ENCODE assay signal across 26 cellular contexts in genomic region chr10:48398261-48398660, GRCh38.
"Had no signal": no experiment of that assay in that cellular context is flagged by ENCODE, and none has a peak within 500 bp of the region (broad histone marks: within the 10 kb centered on the region; RNA-seq: fewer than 3 reads in every experiment).

No MANE protein-coding gene starts in this region.

- DNase-seq: activated CD4-positive, alpha-beta T cell treated with anti-CD3 and anti-CD28 coated beads for 1 hour; activated CD4-positive, alpha-beta T cell treated with anti-CD3 and anti-CD28 coated beads, Interleukin-2, amount 10 ng/mL, durations not matched to agents 24 days and 14 days; activated CD4-positive, alpha-beta T cell treated with anti-CD3 and anti-CD28 coated beads, Interleukin-2, amount 50 U/mL, for 48 hours; activated CD8-positive, alpha-beta memory T cell treated with anti-CD3 and anti-CD28 coated beads, Interleukin-2, amount 10 ng/mL, durations not matched to agents 7 days and 5 days; activated effector memory CD4-positive, alpha-beta T cell treated with Interleukin-2 at 50 U/mL for 16 hours; activated naive CD4-positive, alpha-beta T cell; activated T-cell treated with anti-CD3 and anti-CD28 coated beads, Interleukin-2, amount 50 U/mL, for 24 hours; aorta; central memory CD4-positive, alpha-beta T cell; KG1; NCI-H1048; NCI-H146; NCI-H187 treated with DMSO at 0.1 percent for 48 hours; NCI-H2081 treated with DMSO at 0.1 percent for 48 hours; NCI-H226; NCI-H510A treated with DMSO at 0.1 percent for 48 hours; NCI-H69; PC-3; SHP77; SW 1271; T-helper 17 cell; T-helper 9 cell had no signal

- H3K27ac ChIP-seq: SJSA1 had no signal

- H3K4me3 Mint-ChIP-seq: activated CD4-positive, alpha-beta T cell treated with anti-CD3 and anti-CD28 coated beads, Interleukin-2, amount 10 ng/mL, durations not matched to agents 24 days and 14 days; activated CD8-positive, alpha-beta memory T cell treated with anti-CD3 and anti-CD28 coated beads, Interleukin-2, amount 10 ng/mL, durations not matched to agents 7 days and 5 days; activated naive CD4-positive, alpha-beta T cell treated with anti-CD3 and anti-CD28 coated beads, Interleukin-2, amount 50 U/mL, for 24 hours; activated T-cell treated with anti-CD3 and anti-CD28 coated beads, Interleukin-2, amount 50 U/mL, for 24 hours; activated T-helper 1 cell treated with anti-CD3 and anti-CD28 coated beads, Interleukin-12 subunit alpha, Interleukin-12 subunit beta, Interleukin-2, Interleukin-4 antibody, amounts not matched to agents 30 ng/mL and 10 ng/mL and 1 ng/mL, durations not matched to agents 14 hours and 24 hours and 36 hours; T-helper 17 cell; WTC11 had no signal

- H3K27me3 Mint-ChIP-seq: activated CD8-positive, alpha-beta memory T cell treated with anti-CD3 and anti-CD28 coated beads, Interleukin-2, amount 10 ng/mL, durations not matched to agents 7 days and 5 days; activated naive CD4-positive, alpha-beta T cell treated with anti-CD3 and anti-CD28 coated beads, Interleukin-2, amount 50 U/mL, for 24 hours; activated T-cell treated with anti-CD3 and anti-CD28 coated beads, Interleukin-2, amount 50 U/mL, for 24 hours; T-helper 17 cell had no signal

- H3K27ac Mint-ChIP-seq: activated CD4-positive, alpha-beta T cell treated with anti-CD3 and anti-CD28 coated beads, Interleukin-2, amount 10 ng/mL, durations not matched to agents 24 days and 14 days; activated CD8-positive, alpha-beta memory T cell treated with anti-CD3 and anti-CD28 coated beads, Interleukin-2, amount 10 ng/mL, durations not matched to agents 7 days and 5 days; activated naive CD4-positive, alpha-beta T cell treated with anti-CD3 and anti-CD28 coated beads, Interleukin-2, amount 50 U/mL, for 24 hours; activated T-cell treated with anti-CD3 and anti-CD28 coated beads, Interleukin-2, amount 50 U/mL, for 24 hours; activated T-helper 1 cell treated with anti-CD3 and anti-CD28 coated beads, Interleukin-12 subunit alpha, Interleukin-12 subunit beta, Interleukin-2, Interleukin-4 antibody, amounts not matched to agents 30 ng/mL and 10 ng/mL and 1 ng/mL, durations not matched to agents 14 hours and 24 hours and 36 hours; T-helper 17 cell had no signal

- H3K9me3 Mint-ChIP-seq: activated CD4-positive, alpha-beta T cell treated with anti-CD3 and anti-CD28 coated beads, Interleukin-2, amount 10 ng/mL, durations not matched to agents 24 days and 14 days; activated naive CD4-positive, alpha-beta T cell treated with anti-CD3 and anti-CD28 coated beads, Interleukin-2, amount 50 U/mL, for 24 hours; activated T-cell treated with anti-CD3 and anti-CD28 coated beads, Interleukin-2, amount 50 U/mL, for 24 hours; activated T-helper 1 cell treated with anti-CD3 and anti-CD28 coated beads, Interleukin-12 subunit alpha, Interleukin-12 subunit beta, Interleukin-2, Interleukin-4 antibody, amounts not matched to agents 30 ng/mL and 10 ng/mL and 1 ng/mL, durations not matched to agents 14 hours and 24 hours and 36 hours; WTC11 had no signal

- H3K36me3 Mint-ChIP-seq: activated CD8-positive, alpha-beta memory T cell treated with anti-CD3 and anti-CD28 coated beads, Interleukin-2, amount 10 ng/mL, durations not matched to agents 7 days and 5 days; activated naive CD4-positive, alpha-beta T cell treated with anti-CD3 and anti-CD28 coated beads, Interleukin-2, amount 50 U/mL, for 24 hours; WTC11 had no signal
